8 cellular contexts compared by ENCODE assay signal in genomic region chr10:59885430-59886134, GRCh38. TPM values are rescaled to one million over a fixed set of nuclear protein-coding genes. Genes with fewer than 3 reads are reported as not detected.
DNase-seq lines count a peak whose midpoint lies in the region; ATAC-seq and TF ChIP-seq lines count a peak whose summit lies in the region.

No MANE protein-coding gene starts in this region.

- no peak overlapping the region for H3K14ac ChIP-seq in neuronal stem cell (ENCODE audit: low read length)

- H2AFZ ChIP-seq in neuronal stem cell (ENCODE audit: low read length) (no peak overlapping the region), smooth muscle cell (ENCODE audit: low read depth) (no peak overlapping the region)

- no peak overlapping the region for H3K4me2 ChIP-seq in neuronal stem cell (ENCODE audit: insufficient read depth, low read length, poor library complexity, severe bottlenecking)
- H3K4me2 ChIP-seq in smooth muscle cell, result no peak overlapping the region

- peaks cover 88% of the 10 kb centered on the region for H4K20me1 ChIP-seq in smooth muscle cell (ENCODE audit: low read depth)

- no peak overlapping the region for H2BK12ac ChIP-seq in neuronal stem cell (ENCODE audit: low read length)

- H4K91ac ChIP-seq in neuronal stem cell (ENCODE audit: low read depth, low read length, poor library complexity), result no peak overlapping the region

- TF ChIP-seq CTCF in dorsolateral prefrontal cortex (IDR thresholded peaks at IDR 0.05 in 54 of 56, conservative IDR thresholded peaks at IDR 0.05 in 2 of 56; ENCODE audit: low read depth in 1 of 56, partially characterized antibody in 56 of 56) (no peak), smooth muscle cell (IDR thresholded peaks at IDR 0.05; ENCODE audit: borderline replicate concordance, insufficient read depth, poor library complexity, severe bottlenecking) (no peak)

- no peak overlapping the region for H3K4ac ChIP-seq in neuronal stem cell (ENCODE audit: low read length)

- H2BK120ac ChIP-seq in neuronal stem cell (ENCODE audit: low read depth, low read length), result no peak overlapping the region

- no peak overlapping the region for H2AK5ac ChIP-seq in neuronal stem cell (ENCODE audit: low read depth, low read length)

- no peak overlapping the region for H3K27ac ChIP-seq in neuronal stem cell (replicated peaks; ENCODE audit: low read length)
- H3K27ac ChIP-seq in dorsolateral prefrontal cortex, result peak overlapping the region in 1 of 59 donors; percentile 10
- H3K27ac ChIP-seq in smooth muscle cell (ENCODE audit: low read depth), result no peak overlapping the region

- H3K9me3 ChIP-seq in neuronal stem cell (replicated peaks in 1 of 2; ENCODE audit: control insufficient read depth in 2 of 2, insufficient read depth in 1 of 2, low read depth in 1 of 2, low read length in 2 of 2), result peaks cover 0 to 4% of the 10 kb centered on the region in 2 donors
- no peaks in the 10 kb centered on the region for H3K9me3 ChIP-seq in smooth muscle cell (replicated peaks; ENCODE audit: low read depth)

- DNase-seq in KG1 (lab: John Stamatoyannopoulos, UW) (peak; percentile 21), erythroblast (lab: John Stamatoyannopoulos, UW) (peak; percentile 20 to 30), neuronal stem cell (ENCODE audit: low spot score) (no peak), dorsolateral prefrontal cortex (no peak), smooth muscle cell (lab: John Stamatoyannopoulos, UW; ENCODE audit: unreplicated experiment) (no peak), NCI-H1092 (lab: John Stamatoyannopoulos, UW) (no peak)

- no peak overlapping the region for H4K8ac ChIP-seq in neuronal stem cell (ENCODE audit: low read depth, low read length)

- peaks cover 14% of the 10 kb centered on the region for H3K79me1 ChIP-seq in neuronal stem cell (ENCODE audit: low read depth, low read length)

- ATAC-seq in GM18505 (IDR thresholded peaks at IDR 0.05; ENCODE audit: unreplicated experiment) (peak; percentile 83), GM21723 (IDR thresholded peaks at IDR 0.05; ENCODE audit: unreplicated experiment) (peak; percentile 83)

- H3K36me3 ChIP-seq in neuronal stem cell (replicated peaks in 1 of 2; ENCODE audit: control insufficient read depth in 2 of 2, insufficient read depth in 2 of 2, low read length in 2 of 2), result peaks cover 9 to 15% of the 10 kb centered on the region in 2 donors
- H3K36me3 ChIP-seq in smooth muscle cell (ENCODE audit: low read depth), result no peaks in the 10 kb centered on the region

- H3K18ac ChIP-seq in neuronal stem cell (ENCODE audit: low read length), result no peak overlapping the region

- H3K4me1 ChIP-seq in neuronal stem cell (ENCODE audit: control insufficient read depth in 2 of 2, insufficient read depth in 1 of 2, low read depth in 1 of 2, low read length in 2 of 2) (peaks cover 0 to 2% of the 10 kb centered on the region in 2 donors), smooth muscle cell (ENCODE audit: low read depth) (no peaks in the 10 kb centered on the region)

- H3K27me3 ChIP-seq in neuronal stem cell (ENCODE audit: control insufficient read depth in 3 of 3, insufficient read depth in 3 of 3, low read depth in 1 of 3, low read length in 3 of 3) (no peaks in the 10 kb centered on the region), dorsolateral prefrontal cortex (no peaks in the 10 kb centered on the region), smooth muscle cell (ENCODE audit: low read depth) (no peaks in the 10 kb centered on the region)

- H2BK5ac ChIP-seq in neuronal stem cell (ENCODE audit: low read length), result no peak overlapping the region

- H2BK15ac ChIP-seq in neuronal stem cell (ENCODE audit: low read length), result no peak overlapping the region

- intact Hi-C loops in dorsolateral prefrontal cortex (cut with DNase I), result no loop called here

- H3K79me2 ChIP-seq in smooth muscle cell (ENCODE audit: low read depth), result peaks cover 93% of the 10 kb centered on the region

- TF ChIP-seq POLR2A in GM18505 (IDR thresholded peaks at IDR 0.05; ENCODE audit: borderline replicate concordance, extremely low read depth, insufficient read depth, insufficient read length) (no peak), erythroblast (IDR thresholded peaks at IDR 0.05; ENCODE audit: low read length) (no peak)

- H3F3A ChIP-seq in smooth muscle cell (ENCODE audit: low read depth), result no peaks in the 10 kb centered on the region

- H3K23ac ChIP-seq in neuronal stem cell (ENCODE audit: low read depth, low read length, poor library complexity), result no peak overlapping the region

- no CpG with 5 or more reads among the region's 8 CpGs for WGBS in neuronal stem cell (ENCODE audit: extremely low coverage in 2 of 2, insufficient read length in 2 of 2, insufficient replicate concordance in 1 of 2), 2 donors
- 58% methylated on average over 7 of the region's 8 CpGs for WGBS in smooth muscle cell (ENCODE audit: low lambda C conversion rate)

- H3K4me3 ChIP-seq in neuronal stem cell (ENCODE audit: low read length in 2 of 2) (no peak overlapping the region), dorsolateral prefrontal cortex (no peak overlapping the region), smooth muscle cell (no peak overlapping the region)

- H3K9ac ChIP-seq in neuronal stem cell (ENCODE audit: low read depth, low read length, poor library complexity) (no peak overlapping the region), smooth muscle cell (ENCODE audit: low read depth) (no peak overlapping the region)

RNA-seq across cellular contexts. Expression of gene CCDC6, which starts 20.8 kb away (rescaled TPM):
- polyA plus RNA-seq in neuronal stem cell (2013, experiment 1 of 2), result 24.4 TPM
- polyA plus RNA-seq in neuronal stem cell (2013, experiment 2 of 2), result 25.6 TPM
- total RNA-seq in dorsolateral prefrontal cortex (10 to 100 TPM; 30.9 to 97.2 (median 68.8) TPM), smooth muscle cell (35.1 and 36.8 TPM in 2 replicates)
- 13.7 and 15.3 TPM in 2 replicates for polyA plus RNA-seq in smooth muscle cell

Comparison
In these comparisons a context has a peak if more than half of its experiments do, and no peak if none do; other contexts are left out.
1. DNase-seq: peak in KG1 (single experiment) and erythroblast (2 of 2); none in neuronal stem cell (single experiment), dorsolateral prefrontal cortex (0 of 10), smooth muscle cell (single experiment) and NCI-H1092 (single experiment).